7 cellular contexts compared by ENCODE assay signal in the genomic region with DNA sequence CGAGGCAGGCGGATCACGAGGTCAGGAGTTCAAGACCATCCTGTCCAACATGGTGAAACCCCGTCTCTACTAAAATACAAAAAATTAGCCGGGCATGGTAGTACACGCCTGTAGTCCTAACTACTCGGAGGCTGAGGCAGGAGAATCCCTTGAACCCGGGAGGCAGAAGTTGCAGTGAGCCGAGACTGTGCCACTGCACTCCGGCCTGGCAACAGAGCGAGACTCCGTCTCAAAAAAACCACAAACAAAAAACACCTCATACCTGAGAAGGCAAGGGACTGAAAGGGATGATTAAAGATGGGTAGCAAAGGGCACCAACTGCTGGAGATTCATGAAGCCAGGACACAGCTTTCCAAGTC. TPM values are rescaled to one million over a fixed set of nuclear protein-coding genes. Genes with fewer than 3 reads are reported as not detected.
"Had no signal": no experiment of that assay in that cellular context is flagged by ENCODE, and none has a peak within 500 bp of the region (broad histone marks: within the 10 kb centered on the region; RNA-seq: fewer than 3 reads in every experiment).

No MANE protein-coding gene starts in this region.

RNA-seq across cellular contexts. Expression of gene SOWAHA, which starts 6.3 kb away (rescaled TPM):
- total RNA-seq: activated CD4-positive, alpha-beta T cell treated with anti-CD3 and anti-CD28 coated beads, Interleukin-2, amount 10 ng/mL, durations not matched to agents 7 days and 5 days; activated T-cell treated with anti-CD3 and anti-CD28 coated beads, Interleukin-2, amount 50 U/mL, for 72 hours; posterior vena cava had no signal
- polyA plus RNA-seq: naive thymus-derived CD4-positive, alpha-beta T cell had no signal

RNA-seq across cellular contexts. Expression of gene SHROOM1, which starts 23.7 kb away (rescaled TPM):
- polyA plus RNA-seq: naive thymus-derived CD4-positive, alpha-beta T cell had no signal

RNA-seq across cellular contexts. Expression of gene GDF9, which starts 59.5 kb away (rescaled TPM):
- total RNA-seq: thoracic aorta had no signal

RNA-seq across cellular contexts. Expression of gene CCNI2, which starts 59.6 kb away (rescaled TPM):
- total RNA-seq: gastrocnemius medialis, left cardiac atrium, posterior vena cava, thoracic aorta had no signal
